In the genomic region with DNA sequence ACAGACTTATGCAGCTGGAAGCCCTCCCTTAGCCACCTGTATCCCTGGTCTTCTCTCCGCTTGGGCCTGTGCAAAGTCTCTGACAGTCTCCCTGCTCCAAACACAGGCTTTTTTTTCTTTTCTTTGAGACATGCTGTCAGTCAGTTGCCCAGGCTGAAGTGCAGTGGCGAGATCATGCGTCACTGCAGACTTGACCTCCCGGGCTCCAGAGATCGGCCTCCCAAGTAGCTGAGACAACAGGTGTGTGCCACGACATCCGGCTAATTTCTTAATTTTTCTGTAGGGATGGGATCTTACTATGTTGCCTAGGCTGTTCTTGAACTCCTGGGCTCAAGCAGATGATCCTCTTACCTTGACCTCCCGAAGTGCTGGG, we compare ENCODE assay signal across 1 cellular context.
TF ChIP-seq lines count a peak whose summit lies in the region.

No MANE protein-coding gene starts in this region.

TF ChIP-seq in HepG2, 621 proteins besides CTCF, POLR2A, EP300 and RAD21:
- TF ChIP-seq STAT5B (CRISPR knock-in tag; IDR thresholded peaks at IDR 0.05), result no peak
- TF ChIP-seq, protein P1, sequence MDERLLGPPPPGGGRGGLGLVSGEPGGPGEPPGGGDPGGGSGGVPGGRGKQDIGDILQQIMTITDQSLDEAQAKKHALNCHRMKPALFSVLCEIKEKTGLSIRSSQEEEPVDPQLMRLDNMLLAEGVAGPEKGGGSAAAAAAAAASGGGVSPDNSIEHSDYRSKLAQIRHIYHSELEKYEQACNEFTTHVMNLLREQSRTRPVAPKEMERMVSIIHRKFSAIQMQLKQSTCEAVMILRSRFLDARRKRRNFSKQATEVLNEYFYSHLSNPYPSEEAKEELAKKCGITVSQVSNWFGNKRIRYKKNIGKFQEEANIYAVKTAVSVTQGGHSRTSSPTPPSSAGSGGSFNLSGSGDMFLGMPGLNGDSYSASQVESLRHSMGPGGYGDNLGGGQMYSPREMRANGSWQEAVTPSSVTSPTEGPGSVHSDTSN (CRISPR knock-in tag; IDR thresholded peaks at IDR 0.05), result no peak
- TF ChIP-seq ZNF660 (CRISPR knock-in tag; IDR thresholded peaks at IDR 0.05; ENCODE audit: borderline replicate concordance, low read depth), result no peak
- TF ChIP-seq, protein P2, sequence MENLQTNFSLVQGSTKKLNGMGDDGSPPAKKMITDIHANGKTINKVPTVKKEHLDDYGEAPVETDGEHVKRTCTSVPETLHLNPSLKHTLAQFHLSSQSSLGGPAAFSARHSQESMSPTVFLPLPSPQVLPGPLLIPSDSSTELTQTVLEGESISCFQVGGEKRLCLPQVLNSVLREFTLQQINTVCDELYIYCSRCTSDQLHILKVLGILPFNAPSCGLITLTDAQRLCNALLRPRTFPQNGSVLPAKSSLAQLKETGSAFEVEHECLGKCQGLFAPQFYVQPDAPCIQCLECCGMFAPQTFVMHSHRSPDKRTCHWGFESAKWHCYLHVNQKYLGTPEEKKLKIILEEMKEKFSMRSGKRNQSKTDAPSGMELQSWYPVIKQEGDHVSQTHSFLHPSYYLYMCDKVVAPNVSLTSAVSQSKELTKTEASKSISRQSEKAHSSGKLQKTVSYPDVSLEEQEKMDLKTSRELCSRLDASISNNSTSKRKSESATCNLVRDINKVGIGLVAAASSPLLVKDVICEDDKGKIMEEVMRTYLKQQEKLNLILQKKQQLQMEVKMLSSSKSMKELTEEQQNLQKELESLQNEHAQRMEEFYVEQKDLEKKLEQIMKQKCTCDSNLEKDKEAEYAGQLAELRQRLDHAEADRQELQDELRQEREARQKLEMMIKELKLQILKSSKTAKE (CRISPR knock-in tag; IDR thresholded peaks at IDR 0.05; ENCODE audit: borderline replicate concordance), result no peak
- TF ChIP-seq, protein P3, sequence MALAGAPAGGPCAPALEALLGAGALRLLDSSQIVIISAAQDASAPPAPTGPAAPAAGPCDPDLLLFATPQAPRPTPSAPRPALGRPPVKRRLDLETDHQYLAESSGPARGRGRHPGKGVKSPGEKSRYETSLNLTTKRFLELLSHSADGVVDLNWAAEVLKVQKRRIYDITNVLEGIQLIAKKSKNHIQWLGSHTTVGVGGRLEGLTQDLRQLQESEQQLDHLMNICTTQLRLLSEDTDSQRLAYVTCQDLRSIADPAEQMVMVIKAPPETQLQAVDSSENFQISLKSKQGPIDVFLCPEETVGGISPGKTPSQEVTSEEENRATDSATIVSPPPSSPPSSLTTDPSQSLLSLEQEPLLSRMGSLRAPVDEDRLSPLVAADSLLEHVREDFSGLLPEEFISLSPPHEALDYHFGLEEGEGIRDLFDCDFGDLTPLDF (CRISPR knock-in tag; IDR thresholded peaks at IDR 0.05), result no peak
- no peak for TF ChIP-seq KDM3A (CRISPR knock-in tag; IDR thresholded peaks at IDR 0.05; ENCODE audit: low read depth)
- TF ChIP-seq SRF (IDR thresholded peaks at IDR 0.05; ENCODE audit: low read depth, low read length), result no peak
- TF ChIP-seq BRCA1 (CRISPR knock-in tag; IDR thresholded peaks at IDR 0.05), result no peak
- TF ChIP-seq AGO2 (optimal IDR thresholded peaks at IDR 0.05; ENCODE audit: low read depth, low read length), result no peak
- no peak for TF ChIP-seq HNF4A (CRISPR knock-in tag; IDR thresholded peaks at IDR 0.05)
- no peak for TF ChIP-seq SP2 (CRISPR knock-in tag; IDR thresholded peaks at IDR 0.05)
- no peak for TF ChIP-seq ZNF773 (CRISPR knock-in tag; IDR thresholded peaks at IDR 0.05; ENCODE audit: borderline replicate concordance)
- TF ChIP-seq, protein P4, sequence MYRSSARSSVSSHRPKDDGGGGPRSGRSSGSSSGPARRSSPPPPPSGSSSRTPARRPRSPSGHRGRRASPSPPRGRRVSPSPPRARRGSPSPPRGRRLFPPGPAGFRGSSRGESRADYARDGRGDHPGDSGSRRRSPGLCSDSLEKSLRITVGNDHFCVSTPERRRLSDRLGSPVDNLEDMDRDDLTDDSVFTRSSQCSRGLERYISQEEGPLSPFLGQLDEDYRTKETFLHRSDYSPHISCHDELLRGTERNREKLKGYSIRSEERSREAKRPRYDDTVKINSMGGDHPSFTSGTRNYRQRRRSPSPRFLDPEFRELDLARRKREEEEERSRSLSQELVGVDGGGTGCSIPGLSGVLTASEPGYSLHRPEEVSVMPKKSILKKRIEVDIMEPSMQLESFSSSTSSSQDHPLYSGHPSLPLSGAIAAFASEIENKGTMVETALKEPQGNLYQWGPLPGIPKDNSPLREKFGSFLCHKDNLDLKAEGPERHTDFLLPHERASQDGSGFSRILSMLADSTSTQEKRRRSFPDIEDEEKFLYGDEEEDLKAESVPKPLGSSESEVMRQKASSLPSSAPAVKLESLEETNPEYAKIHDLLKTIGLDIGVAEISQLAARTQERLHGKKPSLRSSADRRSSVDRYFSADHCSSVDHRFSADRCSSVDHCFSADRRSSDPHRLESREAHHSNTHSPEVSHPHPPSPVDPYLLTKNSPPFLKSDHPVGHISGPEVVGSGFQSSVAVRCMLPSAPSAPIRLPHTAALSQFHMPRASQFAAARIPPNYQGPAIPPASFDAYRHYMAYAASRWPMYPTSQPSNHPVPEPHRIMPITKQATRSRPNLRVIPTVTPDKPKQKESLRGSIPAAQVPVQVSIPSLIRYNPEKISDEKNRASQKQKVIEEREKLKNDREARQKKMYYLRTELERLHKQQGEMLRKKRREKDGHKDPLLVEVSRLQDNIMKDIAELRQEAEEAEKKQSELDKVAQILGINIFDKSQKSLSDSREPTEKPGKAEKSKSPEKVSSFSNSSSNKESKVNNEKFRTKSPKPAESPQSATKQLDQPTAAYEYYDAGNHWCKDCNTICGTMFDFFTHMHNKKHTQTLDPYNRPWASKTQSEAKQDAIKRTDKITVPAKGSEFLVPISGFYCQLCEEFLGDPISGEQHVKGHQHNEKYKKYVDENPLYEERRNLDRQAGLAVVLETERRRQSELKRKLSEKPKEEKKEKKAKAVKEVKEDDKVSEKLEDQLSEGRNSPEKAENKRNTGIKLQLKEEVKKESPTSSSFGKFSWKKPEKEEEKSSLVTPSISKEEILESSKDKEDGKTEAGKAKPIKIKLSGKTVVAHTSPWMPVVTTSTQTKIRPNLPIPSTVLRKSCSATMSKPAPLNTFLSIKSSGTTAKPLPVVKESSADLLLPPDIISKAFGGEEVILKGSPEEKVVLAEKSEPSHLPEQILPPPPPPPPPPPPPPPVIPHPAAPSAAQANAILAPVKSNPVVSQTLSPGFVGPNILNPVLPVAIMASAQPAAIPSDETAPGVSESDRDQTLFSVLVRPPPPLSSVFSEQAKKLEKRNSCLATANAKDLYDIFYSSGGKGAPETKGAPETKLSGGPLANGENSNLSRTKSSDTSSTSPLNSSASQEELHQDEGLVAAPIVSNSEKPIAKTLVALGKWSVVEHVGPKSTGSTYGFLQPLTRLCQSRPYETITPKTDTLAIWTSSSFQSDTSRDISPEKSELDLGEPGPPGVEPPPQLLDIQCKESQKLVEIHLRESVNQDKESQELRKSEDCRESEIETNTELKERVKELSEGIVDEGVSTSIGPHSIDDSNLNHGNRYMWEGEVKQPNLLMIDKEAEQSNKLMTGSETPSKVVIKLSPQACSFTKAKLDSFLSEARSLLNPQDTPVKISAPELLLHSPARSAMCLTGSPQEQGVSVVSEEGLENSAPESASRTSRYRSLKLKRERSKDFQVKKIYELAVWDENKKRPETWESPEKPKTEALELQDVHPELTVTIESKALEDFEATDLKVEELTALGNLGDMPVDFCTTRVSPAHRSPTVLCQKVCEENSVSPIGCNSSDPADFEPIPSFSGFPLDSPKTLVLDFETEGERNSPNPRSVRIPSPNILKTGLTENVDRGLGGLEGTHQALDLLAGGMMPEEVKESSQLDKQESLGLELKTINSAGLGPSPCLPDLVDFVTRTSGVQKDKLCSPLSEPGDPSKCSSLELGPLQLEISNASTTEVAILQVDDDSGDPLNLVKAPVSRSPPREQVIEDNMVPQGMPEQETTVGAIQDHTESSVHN (CRISPR knock-in tag; IDR thresholded peaks at IDR 0.05), result no peak
- no peak for TF ChIP-seq MZF1 (CRISPR knock-in tag; IDR thresholded peaks at IDR 0.05; ENCODE audit: borderline replicate concordance)
